10 cellular contexts compared by ENCODE assay signal in the genomic region with DNA sequence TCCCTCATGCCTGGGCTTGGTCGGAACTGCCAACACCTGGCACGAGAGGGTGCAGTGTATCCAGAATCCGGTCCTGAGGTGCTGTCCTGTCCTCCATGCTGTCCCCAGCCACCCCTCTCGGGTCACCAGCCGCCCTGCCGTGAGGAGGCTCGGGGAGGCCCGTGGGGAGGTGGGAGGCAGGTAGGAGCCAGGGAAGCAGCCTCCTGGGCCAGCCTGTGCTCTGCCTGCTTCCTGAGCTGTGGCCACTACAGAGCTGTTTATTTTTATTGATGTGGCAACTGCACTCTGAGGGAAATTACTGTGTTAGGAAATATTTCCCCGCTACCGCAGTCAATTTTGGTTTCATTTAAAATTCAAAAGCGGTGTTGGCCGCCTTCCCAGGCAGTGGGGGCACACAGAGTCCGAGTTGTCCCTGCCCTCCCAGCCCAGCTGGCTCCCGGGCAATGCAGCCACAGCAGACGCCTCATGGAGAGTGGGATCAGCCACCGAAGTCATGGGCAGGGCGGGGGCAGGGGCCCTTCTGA. TPM values are rescaled to one million over a fixed set of nuclear protein-coding genes. Genes with fewer than 3 reads are reported as not detected.
DNase-seq lines count a peak whose midpoint lies in the region; ATAC-seq, FAIRE-seq and TF ChIP-seq lines count a peak whose summit lies in the region.
"Had no signal": no experiment of that assay in that cellular context is flagged by ENCODE, and none has a peak within 500 bp of the region (broad histone marks: within the 10 kb centered on the region; RNA-seq: fewer than 3 reads in every experiment).

No MANE protein-coding gene starts in this region.

- TF ChIP-seq RAD21 in liver (IDR thresholded peaks at IDR 0.05), result no peak

- no peak for FAIRE-seq in astrocyte (lab: Jason Lieb, UNC)

- H3K9ac ChIP-seq in astrocyte (ENCODE audit: low read length) (peak overlapping the region; percentile 7), liver (ENCODE audit: low read depth in 1 of 2, low read length in 2 of 2) (no peak overlapping the region)

- H3K79me2 ChIP-seq in astrocyte (ENCODE audit: insufficient read depth, low read length), result no peaks in the 10 kb centered on the region

- ATAC-seq in GM21447 (IDR thresholded peaks at IDR 0.05; ENCODE audit: unreplicated experiment) (no peak), GM18907 (IDR thresholded peaks at IDR 0.05; ENCODE audit: unreplicated experiment) (no peak)

- no peak overlapping the region for H3K27ac ChIP-seq in astrocyte (ENCODE audit: low read depth, low read length)
- peak overlapping the region; percentile 46 to 80 for H3K27ac ChIP-seq in liver (ENCODE audit: low read depth in 1 of 2, low read length in 2 of 2)

- H3K4me1 Mint-ChIP-seq in astrocyte (ENCODE audit: low read depth, unreplicated experiment), result no peaks in the 10 kb centered on the region
- H3K4me1 Mint-ChIP-seq: mesothelial cell of epicardium had no signal

- WGBS in liver, result 18% methylated on average over 17 of the region's 17 CpGs

- peaks cover 5% of the 10 kb centered on the region for H3K9me3 Mint-ChIP-seq in astrocyte (ENCODE audit: unreplicated experiment)
- H3K9me3 Mint-ChIP-seq: mesothelial cell of epicardium had no signal

- TF ChIP-seq CTCF in AG10803 (conservative IDR thresholded peaks at IDR 0.05; ENCODE audit: low read length) (no peak), astrocyte (IDR thresholded peaks at IDR 0.05; ENCODE audit: insufficient read depth, low read depth, low read length) (no peak), liver (IDR thresholded peaks at IDR 0.05; ENCODE audit: low read depth, low read length, missing input control) (no peak)

- H3K27me3 ChIP-seq in astrocyte (ENCODE audit: insufficient read depth, low read length), result peaks cover 2% of the 10 kb centered on the region
- H3K27me3 ChIP-seq in liver (ENCODE audit: control insufficient read depth in 4 of 4, insufficient read depth in 4 of 4, low read length in 3 of 4), result no peaks in the 10 kb centered on the region

- peak overlapping the region; percentile 24 for H3K4me3 ChIP-seq in AG10803 (ENCODE audit: low read length)
- no peak overlapping the region; the same call in 1 of the 2 replicates for H3K4me3 ChIP-seq in Jurkat, Clone E6-1 (ENCODE audit: low read length)
- H3K4me3 ChIP-seq in astrocyte (ENCODE audit: insufficient read depth, low read depth, low read length), result no peak overlapping the region
- peak overlapping the region in 1 of 3 donors; percentile 29 for H3K4me3 ChIP-seq in liver (ENCODE audit: low read depth in 1 of 3, low read length in 3 of 3)

- DNase-seq in AG10803 (ENCODE audit: low read depth) (peak; percentile 86), astrocyte (ENCODE audit: low read depth) (peak; percentile 80)
- peak; percentile 54 for DNase-seq in Jurkat, Clone E6-1 (ENCODE audit: low read depth, low spot score)
- DNase-seq in stimulated activated CD4-positive, alpha-beta T cell treated with anti-CD3 and anti-CD28 coated beads, Interleukin-15, amount 100 ng/mL, for 24 hours, result no peak
- DNase-seq in stimulated activated CD4-positive, alpha-beta T cell treated with anti-CD3 and anti-CD28 coated beads, Interleukin-4, amount 100 ng/mL, for 4 hours, result no peak
- DNase-seq: activated CD4-positive, alpha-beta T cell treated with anti-CD3 and anti-CD28 coated beads for 4 hours had no signal

- no peak overlapping the region for H3K4me3 Mint-ChIP-seq in astrocyte (ENCODE audit: unreplicated experiment)
- H3K4me3 Mint-ChIP-seq: mesothelial cell of epicardium had no signal

- peaks cover 24% of the 10 kb centered on the region for H3K27me3 Mint-ChIP-seq in astrocyte (ENCODE audit: low read depth, unreplicated experiment)

- H4K20me1 ChIP-seq in astrocyte (ENCODE audit: insufficient read depth, low read length), result peaks cover 27% of the 10 kb centered on the region

- no peak overlapping the region for H2AFZ ChIP-seq in astrocyte (ENCODE audit: low read depth, low read length)

- H3K36me3 ChIP-seq in astrocyte (ENCODE audit: insufficient read depth, low read length) (peaks cover 4% of the 10 kb centered on the region), liver (ENCODE audit: control insufficient read depth in 4 of 4, insufficient read depth in 3 of 4, low read depth in 1 of 4, low read length in 3 of 4) (peaks cover 0 to 3% (median 0%) of the 10 kb centered on the region in 4 donors)

- H3K36me3 Mint-ChIP-seq in astrocyte (ENCODE audit: low read depth, unreplicated experiment), result peaks cover 3% of the 10 kb centered on the region
- H3K36me3 Mint-ChIP-seq: mesothelial cell of epicardium had no signal

- no peak overlapping the region for H3K27ac Mint-ChIP-seq in astrocyte (ENCODE audit: unreplicated experiment)
- H3K27ac Mint-ChIP-seq: mesothelial cell of epicardium had no signal

- H3K4me1 ChIP-seq in astrocyte (ENCODE audit: insufficient read depth, low read length) (peaks cover 11% of the 10 kb centered on the region), liver (ENCODE audit: control insufficient read depth in 4 of 4, insufficient read depth in 4 of 4, low read length in 3 of 4) (peaks cover 2 to 14% (median 11%) of the 10 kb centered on the region in 4 donors)

- H3K9me3 ChIP-seq in astrocyte (ENCODE audit: insufficient read depth, low read depth, low read length) (peaks cover 12% of the 10 kb centered on the region), liver (ENCODE audit: control insufficient read depth in 4 of 4, low read length in 3 of 4) (no peaks in the 10 kb centered on the region)

- peak overlapping the region; percentile 51 for H3K4me2 ChIP-seq in astrocyte (ENCODE audit: low read length)

TF ChIP-seq in liver, 16 proteins besides CTCF, POLR2A, EP300 and RAD21:
- TF ChIP-seq RXRA (IDR thresholded peaks at IDR 0.05), result peak in 1 of 2 donors; percentile 48
- no peak for TF ChIP-seq EGR1 (IDR thresholded peaks at IDR 0.05; ENCODE audit: low read depth in 2 of 2)

RNA-seq across cellular contexts. Expression of gene NOC4L, which starts 18.3 kb away (rescaled TPM):
- polyA plus RNA-seq in Jurkat, Clone E6-1 (2012; ENCODE audit: insufficient read depth, insufficient read length), result 69.1 TPM
- total RNA-seq in astrocyte (15.7 and 16.5 TPM in 2 replicates), liver (1 to 10 TPM; 6.4 to 7.8 TPM)
- 10 to 100 TPM in 1 of 2 donors, 1 to 10 TPM in 1; 9.0 to 11.6 TPM for polyA plus RNA-seq in liver

RNA-seq across cellular contexts. Expression of gene DDX51, which starts 18.5 kb away (rescaled TPM):
- 39.4 TPM for polyA plus RNA-seq in Jurkat, Clone E6-1 (2012; ENCODE audit: insufficient read depth, insufficient read length)
- total RNA-seq in astrocyte (8.2 and 10.2 TPM in 2 replicates), liver (1 to 10 TPM; 4.2 to 7.5 TPM)
- 1 to 10 TPM; 2.5 to 6.7 TPM for polyA plus RNA-seq in liver

Comparison
In these comparisons a context has a peak if more than half of its experiments do, and no peak if none do; other contexts are left out.
1. DNase-seq: peak in AG10803 (single experiment), Jurkat, Clone E6-1 (single experiment) and astrocyte (single experiment); none in stimulated activated CD4-positive, alpha-beta T cell treated with anti-CD3 and anti-CD28 coated beads, Interleukin-15, amount 100 ng/mL, for 24 hours (single experiment) and stimulated activated CD4-positive, alpha-beta T cell treated with anti-CD3 and anti-CD28 coated beads, Interleukin-4, amount 100 ng/mL, for 4 hours (0 of 2).